Comparison of ENCODE assay signal across 1 cellular context in the genomic region with DNA sequence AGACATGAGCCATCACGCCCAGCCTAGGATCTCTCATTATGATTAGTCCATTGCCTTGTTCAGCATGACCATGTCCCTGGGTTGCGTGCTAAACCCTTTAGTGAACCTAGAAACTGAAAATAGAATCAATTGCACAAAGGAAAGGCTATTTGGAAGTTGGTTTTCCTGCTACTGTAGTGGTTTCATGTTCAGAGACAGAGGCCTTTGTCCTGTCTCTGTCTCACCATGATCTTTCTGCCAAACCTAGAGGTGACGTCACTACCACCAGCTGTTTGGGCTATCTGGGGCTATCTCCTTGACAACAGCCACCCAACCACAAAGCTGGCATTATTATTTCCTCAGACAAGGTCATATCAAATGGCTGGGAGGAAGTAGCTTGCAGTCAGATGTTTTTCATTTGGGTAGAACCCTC.
TF ChIP-seq lines count a peak whose summit lies in the region.

No MANE protein-coding gene starts in this region.

TF ChIP-seq in K562, 482 proteins besides CTCF, POLR2A, EP300 and RAD21 (continued from another document and continues in another):
- TF ChIP-seq, protein P1, sequence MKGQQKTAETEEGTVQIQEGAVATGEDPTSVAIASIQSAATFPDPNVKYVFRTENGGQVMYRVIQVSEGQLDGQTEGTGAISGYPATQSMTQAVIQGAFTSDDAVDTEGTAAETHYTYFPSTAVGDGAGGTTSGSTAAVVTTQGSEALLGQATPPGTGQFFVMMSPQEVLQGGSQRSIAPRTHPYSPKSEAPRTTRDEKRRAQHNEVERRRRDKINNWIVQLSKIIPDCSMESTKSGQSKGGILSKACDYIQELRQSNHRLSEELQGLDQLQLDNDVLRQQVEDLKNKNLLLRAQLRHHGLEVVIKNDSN (CRISPR knock-in tag; IDR thresholded peaks at IDR 0.05): no peak
- TF ChIP-seq TAF1 (IDR thresholded peaks at IDR 0.05; ENCODE audit: control insufficient read depth, extremely low read depth, insufficient read depth, low read length, severe bottlenecking) (no peak), ATF7 (IDR thresholded peaks at IDR 0.05) (peak; percentile 97), XRCC4 (IDR thresholded peaks at IDR 0.05; ENCODE audit: extremely low read depth, insufficient read depth, insufficient read length) (no peak), GATAD2A (IDR thresholded peaks at IDR 0.05) (no peak), CBX5 (IDR thresholded peaks at IDR 0.05; ENCODE audit: borderline replicate concordance, low read depth) (no peak), NRF1 (conservative IDR thresholded peaks at IDR 0.05 in 1 of 2, IDR thresholded peaks at IDR 0.05 in 1 of 2) (no peak), ZNF76 (CRISPR knock-in tag; IDR thresholded peaks at IDR 0.05; ENCODE audit: borderline replicate concordance) (no peak), RB1 (IDR thresholded peaks at IDR 0.05; ENCODE audit: low read depth) (no peak), NR1H2 (CRISPR knock-in tag; IDR thresholded peaks at IDR 0.05) (no peak), RBM34 (IDR thresholded peaks at IDR 0.05; ENCODE audit: borderline replicate concordance, insufficient read depth, low read length) (no peak), MTF1 (CRISPR knock-in tag; IDR thresholded peaks at IDR 0.05; ENCODE audit: borderline replicate concordance) (no peak), ESRRA (IDR thresholded peaks at IDR 0.05; ENCODE audit: borderline replicate concordance, low read depth) (no peak), ZNF551 (CRISPR knock-in tag; IDR thresholded peaks at IDR 0.05) (no peak), ZNF778 (CRISPR knock-in tag; IDR thresholded peaks at IDR 0.05) (no peak), CBX3 (IDR thresholded peaks at IDR 0.05; ENCODE audit: borderline replicate concordance in 1 of 2, low read length in 2 of 2) (no peak), CCNT2 (IDR thresholded peaks at IDR 0.05; ENCODE audit: borderline replicate concordance, extremely low read depth, insufficient read length, low read depth, low read length) (no peak), JUNB (CRISPR knock-in tag; conservative IDR thresholded peaks at IDR 0.05) (no peak), ZNF121 (CRISPR knock-in tag; conservative IDR thresholded peaks at IDR 0.05) (no peak), ZNF444 (CRISPR knock-in tag; IDR thresholded peaks at IDR 0.05) (no peak), ZC3H11A (IDR thresholded peaks at IDR 0.05; ENCODE audit: low read depth, low read length) (no peak), RCOR1 (IDR thresholded peaks at IDR 0.05; ENCODE audit: borderline replicate concordance in 1 of 2, low read depth in 2 of 2, low read length in 2 of 2) (no peak), RBM17 (IDR thresholded peaks at IDR 0.05; ENCODE audit: borderline replicate concordance, low read depth, low read length) (no peak), ZNF212 (CRISPR knock-in tag; IDR thresholded peaks at IDR 0.05) (no peak), CBX8 (IDR thresholded peaks at IDR 0.05; ENCODE audit: borderline replicate concordance, extremely low read depth, low read depth, low read length, poor library complexity, severe bottlenecking) (no peak), DACH1 (IDR thresholded peaks at IDR 0.05; ENCODE audit: partially characterized antibody) (peak; percentile 72), JUN (IDR thresholded peaks at IDR 0.05; ENCODE audit: borderline replicate concordance, low read depth, low read length) (peak; percentile 64), JUN (CRISPR knock-in tag; IDR thresholded peaks at IDR 0.05; ENCODE audit: borderline replicate concordance) (no peak), EGR1 (conservative IDR thresholded peaks at IDR 0.05) (no peak), ATF1 (CRISPR knock-in tag; IDR thresholded peaks at IDR 0.05) (0 out of 2 replicates have a peak, but pooled peaks have one; percentile 25), ATF1 (tag; IDR thresholded peaks at IDR 0.05) (peak; percentile 89), CREB1 (IDR thresholded peaks at IDR 0.05) (peak; percentile 55; the same call in 1 of the 2 replicates), CREB1 (CRISPR knock-in tag; IDR thresholded peaks at IDR 0.05) (peak; percentile 64), POLR2AphosphoS5 (IDR thresholded peaks at IDR 0.05; ENCODE audit: control insufficient read depth, insufficient read depth, low read depth, low read length) (no peak), KLF6 (CRISPR knock-in tag; IDR thresholded peaks at IDR 0.05; ENCODE audit: borderline replicate concordance) (no peak)
- TF ChIP-seq, protein P2, sequence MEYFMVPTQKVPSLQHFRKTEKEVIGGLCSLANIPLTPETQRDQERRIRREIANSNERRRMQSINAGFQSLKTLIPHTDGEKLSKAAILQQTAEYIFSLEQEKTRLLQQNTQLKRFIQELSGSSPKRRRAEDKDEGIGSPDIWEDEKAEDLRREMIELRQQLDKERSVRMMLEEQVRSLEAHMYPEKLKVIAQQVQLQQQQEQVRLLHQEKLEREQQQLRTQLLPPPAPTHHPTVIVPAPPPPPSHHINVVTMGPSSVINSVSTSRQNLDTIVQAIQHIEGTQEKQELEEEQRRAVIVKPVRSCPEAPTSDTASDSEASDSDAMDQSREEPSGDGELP (CRISPR knock-in tag; IDR thresholded peaks at IDR 0.05; ENCODE audit: borderline replicate concordance): peak; percentile 91
- TF ChIP-seq, protein P3, sequence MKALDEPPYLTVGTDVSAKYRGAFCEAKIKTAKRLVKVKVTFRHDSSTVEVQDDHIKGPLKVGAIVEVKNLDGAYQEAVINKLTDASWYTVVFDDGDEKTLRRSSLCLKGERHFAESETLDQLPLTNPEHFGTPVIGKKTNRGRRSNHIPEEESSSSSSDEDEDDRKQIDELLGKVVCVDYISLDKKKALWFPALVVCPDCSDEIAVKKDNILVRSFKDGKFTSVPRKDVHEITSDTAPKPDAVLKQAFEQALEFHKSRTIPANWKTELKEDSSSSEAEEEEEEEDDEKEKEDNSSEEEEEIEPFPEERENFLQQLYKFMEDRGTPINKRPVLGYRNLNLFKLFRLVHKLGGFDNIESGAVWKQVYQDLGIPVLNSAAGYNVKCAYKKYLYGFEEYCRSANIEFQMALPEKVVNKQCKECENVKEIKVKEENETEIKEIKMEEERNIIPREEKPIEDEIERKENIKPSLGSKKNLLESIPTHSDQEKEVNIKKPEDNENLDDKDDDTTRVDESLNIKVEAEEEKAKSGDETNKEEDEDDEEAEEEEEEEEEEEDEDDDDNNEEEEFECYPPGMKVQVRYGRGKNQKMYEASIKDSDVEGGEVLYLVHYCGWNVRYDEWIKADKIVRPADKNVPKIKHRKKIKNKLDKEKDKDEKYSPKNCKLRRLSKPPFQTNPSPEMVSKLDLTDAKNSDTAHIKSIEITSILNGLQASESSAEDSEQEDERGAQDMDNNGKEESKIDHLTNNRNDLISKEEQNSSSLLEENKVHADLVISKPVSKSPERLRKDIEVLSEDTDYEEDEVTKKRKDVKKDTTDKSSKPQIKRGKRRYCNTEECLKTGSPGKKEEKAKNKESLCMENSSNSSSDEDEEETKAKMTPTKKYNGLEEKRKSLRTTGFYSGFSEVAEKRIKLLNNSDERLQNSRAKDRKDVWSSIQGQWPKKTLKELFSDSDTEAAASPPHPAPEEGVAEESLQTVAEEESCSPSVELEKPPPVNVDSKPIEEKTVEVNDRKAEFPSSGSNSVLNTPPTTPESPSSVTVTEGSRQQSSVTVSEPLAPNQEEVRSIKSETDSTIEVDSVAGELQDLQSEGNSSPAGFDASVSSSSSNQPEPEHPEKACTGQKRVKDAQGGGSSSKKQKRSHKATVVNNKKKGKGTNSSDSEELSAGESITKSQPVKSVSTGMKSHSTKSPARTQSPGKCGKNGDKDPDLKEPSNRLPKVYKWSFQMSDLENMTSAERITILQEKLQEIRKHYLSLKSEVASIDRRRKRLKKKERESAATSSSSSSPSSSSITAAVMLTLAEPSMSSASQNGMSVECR (CRISPR knock-in tag; IDR thresholded peaks at IDR 0.05): no peak
- TF ChIP-seq, protein P4, sequence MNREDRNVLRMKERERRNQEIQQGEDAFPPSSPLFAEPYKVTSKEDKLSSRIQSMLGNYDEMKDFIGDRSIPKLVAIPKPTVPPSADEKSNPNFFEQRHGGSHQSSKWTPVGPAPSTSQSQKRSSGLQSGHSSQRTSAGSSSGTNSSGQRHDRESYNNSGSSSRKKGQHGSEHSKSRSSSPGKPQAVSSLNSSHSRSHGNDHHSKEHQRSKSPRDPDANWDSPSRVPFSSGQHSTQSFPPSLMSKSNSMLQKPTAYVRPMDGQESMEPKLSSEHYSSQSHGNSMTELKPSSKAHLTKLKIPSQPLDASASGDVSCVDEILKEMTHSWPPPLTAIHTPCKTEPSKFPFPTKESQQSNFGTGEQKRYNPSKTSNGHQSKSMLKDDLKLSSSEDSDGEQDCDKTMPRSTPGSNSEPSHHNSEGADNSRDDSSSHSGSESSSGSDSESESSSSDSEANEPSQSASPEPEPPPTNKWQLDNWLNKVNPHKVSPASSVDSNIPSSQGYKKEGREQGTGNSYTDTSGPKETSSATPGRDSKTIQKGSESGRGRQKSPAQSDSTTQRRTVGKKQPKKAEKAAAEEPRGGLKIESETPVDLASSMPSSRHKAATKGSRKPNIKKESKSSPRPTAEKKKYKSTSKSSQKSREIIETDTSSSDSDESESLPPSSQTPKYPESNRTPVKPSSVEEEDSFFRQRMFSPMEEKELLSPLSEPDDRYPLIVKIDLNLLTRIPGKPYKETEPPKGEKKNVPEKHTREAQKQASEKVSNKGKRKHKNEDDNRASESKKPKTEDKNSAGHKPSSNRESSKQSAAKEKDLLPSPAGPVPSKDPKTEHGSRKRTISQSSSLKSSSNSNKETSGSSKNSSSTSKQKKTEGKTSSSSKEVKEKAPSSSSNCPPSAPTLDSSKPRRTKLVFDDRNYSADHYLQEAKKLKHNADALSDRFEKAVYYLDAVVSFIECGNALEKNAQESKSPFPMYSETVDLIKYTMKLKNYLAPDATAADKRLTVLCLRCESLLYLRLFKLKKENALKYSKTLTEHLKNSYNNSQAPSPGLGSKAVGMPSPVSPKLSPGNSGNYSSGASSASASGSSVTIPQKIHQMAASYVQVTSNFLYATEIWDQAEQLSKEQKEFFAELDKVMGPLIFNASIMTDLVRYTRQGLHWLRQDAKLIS (CRISPR knock-in tag; IDR thresholded peaks at IDR 0.05): no peak
- TF ChIP-seq, protein P5, sequence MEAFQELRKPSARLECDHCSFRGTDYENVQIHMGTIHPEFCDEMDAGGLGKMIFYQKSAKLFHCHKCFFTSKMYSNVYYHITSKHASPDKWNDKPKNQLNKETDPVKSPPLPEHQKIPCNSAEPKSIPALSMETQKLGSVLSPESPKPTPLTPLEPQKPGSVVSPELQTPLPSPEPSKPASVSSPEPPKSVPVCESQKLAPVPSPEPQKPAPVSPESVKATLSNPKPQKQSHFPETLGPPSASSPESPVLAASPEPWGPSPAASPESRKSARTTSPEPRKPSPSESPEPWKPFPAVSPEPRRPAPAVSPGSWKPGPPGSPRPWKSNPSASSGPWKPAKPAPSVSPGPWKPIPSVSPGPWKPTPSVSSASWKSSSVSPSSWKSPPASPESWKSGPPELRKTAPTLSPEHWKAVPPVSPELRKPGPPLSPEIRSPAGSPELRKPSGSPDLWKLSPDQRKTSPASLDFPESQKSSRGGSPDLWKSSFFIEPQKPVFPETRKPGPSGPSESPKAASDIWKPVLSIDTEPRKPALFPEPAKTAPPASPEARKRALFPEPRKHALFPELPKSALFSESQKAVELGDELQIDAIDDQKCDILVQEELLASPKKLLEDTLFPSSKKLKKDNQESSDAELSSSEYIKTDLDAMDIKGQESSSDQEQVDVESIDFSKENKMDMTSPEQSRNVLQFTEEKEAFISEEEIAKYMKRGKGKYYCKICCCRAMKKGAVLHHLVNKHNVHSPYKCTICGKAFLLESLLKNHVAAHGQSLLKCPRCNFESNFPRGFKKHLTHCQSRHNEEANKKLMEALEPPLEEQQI (IDR thresholded peaks at IDR 0.05): no peak
- TF ChIP-seq, protein P6, sequence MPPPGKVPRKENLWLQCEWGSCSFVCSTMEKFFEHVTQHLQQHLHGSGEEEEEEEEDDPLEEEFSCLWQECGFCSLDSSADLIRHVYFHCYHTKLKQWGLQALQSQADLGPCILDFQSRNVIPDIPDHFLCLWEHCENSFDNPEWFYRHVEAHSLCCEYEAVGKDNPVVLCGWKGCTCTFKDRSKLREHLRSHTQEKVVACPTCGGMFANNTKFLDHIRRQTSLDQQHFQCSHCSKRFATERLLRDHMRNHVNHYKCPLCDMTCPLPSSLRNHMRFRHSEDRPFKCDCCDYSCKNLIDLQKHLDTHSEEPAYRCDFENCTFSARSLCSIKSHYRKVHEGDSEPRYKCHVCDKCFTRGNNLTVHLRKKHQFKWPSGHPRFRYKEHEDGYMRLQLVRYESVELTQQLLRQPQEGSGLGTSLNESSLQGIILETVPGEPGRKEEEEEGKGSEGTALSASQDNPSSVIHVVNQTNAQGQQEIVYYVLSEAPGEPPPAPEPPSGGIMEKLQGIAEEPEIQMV (tag; conservative IDR thresholded peaks at IDR 0.05; ENCODE audit: low read depth): no peak
- TF ChIP-seq, protein P7, sequence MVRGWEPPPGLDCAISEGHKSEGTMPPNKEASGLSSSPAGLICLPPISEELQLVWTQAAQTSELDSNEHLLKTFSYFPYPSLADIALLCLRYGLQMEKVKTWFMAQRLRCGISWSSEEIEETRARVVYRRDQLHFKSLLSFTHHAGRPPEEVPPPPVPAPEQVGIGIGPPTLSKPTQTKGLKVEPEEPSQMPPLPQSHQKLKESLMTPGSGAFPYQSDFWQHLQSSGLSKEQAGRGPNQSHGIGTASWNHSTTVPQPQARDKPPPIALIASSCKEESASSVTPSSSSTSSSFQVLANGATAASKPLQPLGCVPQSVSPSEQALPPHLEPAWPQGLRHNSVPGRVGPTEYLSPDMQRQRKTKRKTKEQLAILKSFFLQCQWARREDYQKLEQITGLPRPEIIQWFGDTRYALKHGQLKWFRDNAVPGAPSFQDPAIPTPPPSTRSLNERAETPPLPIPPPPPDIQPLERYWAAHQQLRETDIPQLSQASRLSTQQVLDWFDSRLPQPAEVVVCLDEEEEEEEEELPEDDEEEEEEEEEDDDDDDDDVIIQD (CRISPR knock-in tag; IDR thresholded peaks at IDR 0.05): no peak
- TF ChIP-seq, protein P8, sequence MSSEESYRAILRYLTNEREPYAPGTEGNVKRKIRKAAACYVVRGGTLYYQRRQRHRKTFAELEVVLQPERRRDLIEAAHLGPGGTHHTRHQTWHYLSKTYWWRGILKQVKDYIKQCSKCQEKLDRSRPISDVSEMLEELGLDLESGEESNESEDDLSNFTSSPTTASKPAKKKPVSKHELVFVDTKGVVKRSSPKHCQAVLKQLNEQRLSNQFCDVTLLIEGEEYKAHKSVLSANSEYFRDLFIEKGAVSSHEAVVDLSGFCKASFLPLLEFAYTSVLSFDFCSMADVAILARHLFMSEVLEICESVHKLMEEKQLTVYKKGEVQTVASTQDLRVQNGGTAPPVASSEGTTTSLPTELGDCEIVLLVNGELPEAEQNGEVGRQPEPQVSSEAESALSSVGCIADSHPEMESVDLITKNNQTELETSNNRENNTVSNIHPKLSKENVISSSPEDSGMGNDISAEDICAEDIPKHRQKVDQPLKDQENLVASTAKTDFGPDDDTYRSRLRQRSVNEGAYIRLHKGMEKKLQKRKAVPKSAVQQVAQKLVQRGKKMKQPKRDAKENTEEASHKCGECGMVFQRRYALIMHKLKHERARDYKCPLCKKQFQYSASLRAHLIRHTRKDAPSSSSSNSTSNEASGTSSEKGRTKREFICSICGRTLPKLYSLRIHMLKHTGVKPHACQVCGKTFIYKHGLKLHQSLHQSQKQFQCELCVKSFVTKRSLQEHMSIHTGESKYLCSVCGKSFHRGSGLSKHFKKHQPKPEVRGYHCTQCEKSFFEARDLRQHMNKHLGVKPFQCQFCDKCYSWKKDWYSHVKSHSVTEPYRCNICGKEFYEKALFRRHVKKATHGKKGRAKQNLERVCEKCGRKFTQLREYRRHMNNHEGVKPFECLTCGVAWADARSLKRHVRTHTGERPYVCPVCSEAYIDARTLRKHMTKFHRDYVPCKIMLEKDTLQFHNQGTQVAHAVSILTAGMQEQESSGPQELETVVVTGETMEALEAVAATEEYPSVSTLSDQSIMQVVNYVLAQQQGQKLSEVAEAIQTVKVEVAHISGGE (CRISPR knock-in tag; IDR thresholded peaks at IDR 0.05): no peak
